Comparison of ENCODE assay signal across 14 cellular contexts in the genomic region with DNA sequence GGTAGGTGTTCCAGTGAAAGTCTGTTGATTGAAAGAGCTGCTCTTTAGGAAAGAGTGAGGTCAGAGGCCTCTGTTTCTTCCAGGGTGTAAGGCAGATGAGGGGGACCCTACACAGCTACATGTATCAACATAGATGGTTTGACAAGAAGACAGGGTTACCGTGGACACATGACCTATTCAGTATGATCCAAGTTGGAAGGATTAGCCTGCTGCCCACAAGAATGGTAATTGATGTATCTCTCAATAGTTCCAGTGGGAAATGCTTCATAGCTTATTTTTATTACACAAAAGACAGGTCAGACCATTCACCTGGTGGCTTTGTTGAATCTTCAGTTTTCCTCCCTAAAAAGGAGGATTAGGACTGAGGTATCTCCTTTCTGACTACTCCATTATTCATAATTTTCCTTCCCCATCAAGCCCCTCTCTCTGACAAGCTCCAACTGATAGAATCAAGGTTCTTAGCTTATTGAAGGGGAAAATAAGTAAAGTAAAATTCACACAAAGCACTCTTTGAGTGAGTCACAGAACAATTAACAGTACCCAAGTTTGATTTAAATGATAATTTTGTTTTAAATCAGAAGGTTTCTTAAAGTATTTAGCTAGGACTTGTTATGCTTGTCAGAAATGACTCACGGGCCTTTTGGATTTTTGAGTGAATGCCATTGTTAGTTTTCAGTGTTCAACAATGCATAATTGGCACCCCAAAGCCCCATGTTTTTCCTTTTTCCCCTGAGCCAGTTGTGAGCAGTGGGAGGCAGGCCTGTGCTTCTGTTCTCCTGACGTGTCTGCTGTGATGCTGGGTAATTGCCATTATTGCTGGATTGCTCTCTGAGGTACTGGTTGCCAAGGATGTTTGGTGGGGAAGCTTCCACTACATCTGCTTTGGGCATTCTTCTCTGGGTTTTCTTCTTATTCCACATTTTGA.
DNase-seq lines count a peak whose midpoint lies in the region; ATAC-seq and TF ChIP-seq lines count a peak whose summit lies in the region.
"Had no signal": no experiment of that assay in that cellular context is flagged by ENCODE, and none has a peak within 500 bp of the region (broad histone marks: within the 10 kb centered on the region; RNA-seq: fewer than 3 reads in every experiment).

No MANE protein-coding gene starts in this region.

- no peaks in the 10 kb centered on the region for H3K27me3 Mint-ChIP-seq in WTC11 (ENCODE audit: low read depth)

- peak; percentile 15; the same call in 1 of the 2 replicates for ATAC-seq in WTC11
- ATAC-seq: natural killer cell, Panc1 had no signal

- H3K27ac Mint-ChIP-seq in WTC11 = no peak overlapping the region
- H3K27ac Mint-ChIP-seq: natural killer cell had no signal

- no peak overlapping the region for H3K4me3 ChIP-seq in fibroblast of the aortic adventitia (ENCODE audit: low read depth, low read length)

- peaks cover 20% of the 10 kb centered on the region for H3K4me1 Mint-ChIP-seq in WTC11
- H3K4me1 Mint-ChIP-seq: natural killer cell had no signal

- peaks cover 15% of the 10 kb centered on the region for H3K9me3 Mint-ChIP-seq in WTC11
- H3K9me3 Mint-ChIP-seq: natural killer cell had no signal

- POLR2A ChIA-PET in WTC11 (lab: Charles Lee) = no interaction called here

- H3K36me3 Mint-ChIP-seq in WTC11 = no peaks in the 10 kb centered on the region
- H3K36me3 Mint-ChIP-seq: natural killer cell had no signal

- CTCF ChIA-PET in WTC11 (lab: Charles Lee) = no interaction called here

- intact Hi-C loops in posterior cingulate gyrus (cut with DNase I) = no loop called here

- DNase-seq in GM03348 (ENCODE audit: low spot score) (peak; percentile 90), WTC11 (ENCODE audit: low spot score) (no peak), fibroblast of the aortic adventitia (ENCODE audit: low read depth) (peak; percentile 97), posterior cingulate gyrus (peak in 8 of 10 donors; percentile 11 to 88 (median 29)), glomerular visceral epithelial cell (ENCODE audit: extremely low spot score) (no peak), iPS-NIHi11 (ENCODE audit: low spot score) (no peak), NCI-H526 treated with DMSO at 0.1 percent for 48 hours (lab: John Stamatoyannopoulos, UW) (no peak)
- DNase-seq in stimulated activated CD4-positive, alpha-beta T cell treated with anti-CD3 and anti-CD28 coated beads, Interleukin-2, amount 100 ng/mL, for 24 hours = no peak
- DNase-seq: activated T-cell treated with anti-CD3 and anti-CD28 coated beads, Interleukin-2, amount 50 U/mL, for 1 hour; cerebellar nuclear complex; natural killer cell; NCI-H187 treated with DMSO at 0.1 percent for 48 hours; stimulated activated CD4-positive, alpha-beta T cell treated with anti-CD3 and anti-CD28 coated beads, Interleukin-4, amount 100 ng/mL, for 4 hours had no signal

- no peak overlapping the region for H3K4me3 Mint-ChIP-seq in WTC11
- H3K4me3 Mint-ChIP-seq: natural killer cell had no signal

- no peak for TF ChIP-seq CTCF in WTC11 (IDR thresholded peaks at IDR 0.05)
- peak; percentile 15 for TF ChIP-seq CTCF in fibroblast of the aortic adventitia (IDR thresholded peaks at IDR 0.05; ENCODE audit: insufficient read depth, low read length)

TF ChIP-seq in WTC11, 78 proteins besides CTCF, POLR2A, EP300 and RAD21:
- TF ChIP-seq GTF2I (CRISPR knock-in tag; conservative IDR thresholded peaks at IDR 0.05) (no peak), ATF1 (CRISPR knock-in tag; IDR thresholded peaks at IDR 0.05) (no peak), EMX1 (CRISPR knock-in tag; IDR thresholded peaks at IDR 0.05) (no peak)

Comparison
In these comparisons a context has a peak if more than half of its experiments do, and no peak if none do; other contexts are left out.
1. DNase-seq: peak in GM03348 (single experiment), fibroblast of the aortic adventitia (single experiment) and posterior cingulate gyrus (8 of 10); none in WTC11 (single experiment), glomerular visceral epithelial cell (single experiment), stimulated activated CD4-positive, alpha-beta T cell treated with anti-CD3 and anti-CD28 coated beads, Interleukin-2, amount 100 ng/mL, for 24 hours (0 of 2), iPS-NIHi11 (single experiment) and NCI-H526 treated with DMSO at 0.1 percent for 48 hours (single experiment).